In the genomic region with DNA sequence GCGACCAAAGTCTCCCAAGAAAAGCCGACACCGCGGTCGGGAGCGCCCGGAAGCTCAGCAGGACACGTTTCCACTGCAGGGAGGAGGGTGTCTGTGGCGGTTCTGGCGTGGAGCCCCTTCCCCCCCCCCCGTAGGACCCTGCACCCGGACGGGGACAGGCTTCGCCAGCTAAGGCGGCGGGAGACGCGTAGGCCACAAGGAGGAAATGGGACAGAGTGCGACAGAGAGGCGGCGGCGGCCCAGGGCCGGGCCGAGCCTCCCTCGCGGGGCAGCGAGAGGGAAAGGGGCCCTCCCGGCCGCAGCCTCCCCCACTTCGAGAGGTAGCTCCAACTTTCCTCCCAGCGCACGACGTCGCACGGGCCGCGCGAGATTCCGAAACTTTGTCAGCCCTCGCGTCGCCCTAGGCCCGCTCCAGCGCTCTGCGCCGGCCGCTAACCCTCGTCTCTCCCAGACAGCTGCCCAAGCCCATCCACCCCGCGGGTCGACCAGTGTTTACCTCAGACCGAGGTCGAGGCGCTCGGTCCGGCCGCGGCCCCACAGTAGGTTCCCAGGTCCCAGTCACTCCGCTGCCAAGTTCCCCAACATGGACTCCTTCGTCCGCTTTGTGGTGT, we compare ENCODE assay signal across 8 cellular contexts.
A peak's percentile ranks its signal among the peaks of the same experiment; 100 is the strongest.
DNase-seq lines count a peak whose midpoint lies in the region; ATAC-seq lines count a peak whose summit lies in the region.

No MANE protein-coding gene starts in this region.

- peak overlapping the region; percentile 89 for H3K4me3 ChIP-seq in iPS-11a (ENCODE audit: low read depth, low read length)
- H3K4me3 ChIP-seq in skin epidermis: peak overlapping the region; percentile 79 to 89 (median 84)

- peak overlapping the region; percentile 97 for H3K27ac ChIP-seq in angular gyrus (ENCODE audit: low read depth, low read length)
- peak overlapping the region; percentile 93 to 100 (median 99) for H3K27ac ChIP-seq in skin epidermis

- DNase-seq in DMS53 (lab: John Stamatoyannopoulos, UW) (peak; percentile 96), HUDEP-2 (lab: John Stamatoyannopoulos, UW; ENCODE audit: unreplicated experiment in 76 of 76) (peak in 52 of 76 experiments; percentile 6 to 66 (median 41)), T-helper 1 cell (peak; percentile 33 to 69 (median 45)), OCI-M2 (lab: John Stamatoyannopoulos, UW; ENCODE audit: unreplicated experiment) (no peak)

- ATAC-seq in GM21423 (IDR thresholded peaks at IDR 0.05; ENCODE audit: unreplicated experiment): peak; percentile 21
